8 cellular contexts compared by ENCODE assay signal in genomic region chrX:135345328-135345645, GRCh38. TPM values are rescaled to one million over a fixed set of nuclear protein-coding genes. Genes with fewer than 3 reads are reported as not detected.
DNase-seq lines count a peak whose midpoint lies in the region; ATAC-seq and TF ChIP-seq lines count a peak whose summit lies in the region.

No MANE protein-coding gene starts in this region.

- no peaks in the 10 kb centered on the region for H3K27me3 Mint-ChIP-seq in type B pancreatic cell

- H3K36me3 ChIP-seq in GM06990 (ENCODE audit: control insufficient read depth, insufficient read depth, low read length): no peaks in the 10 kb centered on the region; the same call in 1 of the 2 replicates

- H3K27ac Mint-ChIP-seq in type B pancreatic cell: no peak overlapping the region

- no peaks in the 10 kb centered on the region for H3K27me3 ChIP-seq in GM06990 (replicated peaks; ENCODE audit: control insufficient read depth, insufficient read depth, low read length)

- H3K36me3 Mint-ChIP-seq in type B pancreatic cell: peaks cover 2% of the 10 kb centered on the region

- H3K4me3 ChIP-seq in GM06990 (replicated peaks; ENCODE audit: low read depth, low read length): peak overlapping the region; percentile 69
- H3K4me3 ChIP-seq in coronary artery: peak overlapping the region; percentile 72

- TF ChIP-seq CTCF in GM06990 (IDR thresholded peaks at IDR 0.05; ENCODE audit: insufficient read depth, low read length, poor library complexity, severe bottlenecking) (no peak), coronary artery (IDR thresholded peaks at IDR 0.05) (no peak), type B pancreatic cell (conservative IDR thresholded peaks at IDR 0.05) (no peak)

- ATAC-seq in HG03432 (IDR thresholded peaks at IDR 0.05; ENCODE audit: unreplicated experiment): no peak
- ATAC-seq in HG02970 (IDR thresholded peaks at IDR 0.05; ENCODE audit: low FRiP score, unreplicated experiment): no peak

- H3K9me3 Mint-ChIP-seq in type B pancreatic cell: peaks cover 5% of the 10 kb centered on the region

- H3K27ac ChIP-seq in coronary artery: peak overlapping the region; percentile 83 to 96

- DNase-seq in GM06990 (ENCODE audit: extremely low read depth, insufficient read length) (no peak), NCI-H774 (lab: John Stamatoyannopoulos, UW) (peak; percentile 20), coronary artery (ENCODE audit: low spot score) (no peak), lung microvascular endothelial cell (ENCODE audit: low read depth in 2 of 2) (peak; percentile 60 to 75), type B pancreatic cell (ENCODE audit: extremely low spot score, unreplicated experiment) (no peak), NCI-H524 treated with DMSO at 0.1 percent for 48 hours (lab: John Stamatoyannopoulos, UW) (no peak)

- H3K4me1 Mint-ChIP-seq in type B pancreatic cell (ENCODE audit: unreplicated experiment): peaks cover 19% of the 10 kb centered on the region

- H3K4me3 Mint-ChIP-seq in type B pancreatic cell: peak overlapping the region; percentile 98

RNA-seq across cellular contexts. Expression of gene ZNF449, which starts 0.7 kb away (rescaled TPM):
- 5.9 and 10.3 TPM in 2 replicates for total RNA-seq in lung microvascular endothelial cell
- total RNA-seq in type B pancreatic cell (ENCODE audit: low replicate concordance): 4.3 and 7.1 TPM in 2 replicates

RNA-seq across cellular contexts. Expression of gene ZNF75D, which starts 1.4 kb away (rescaled TPM):
- 6.5 and 7.3 TPM in 2 replicates for total RNA-seq in lung microvascular endothelial cell
- total RNA-seq in type B pancreatic cell (ENCODE audit: low replicate concordance): 7.2 and 8.5 TPM in 2 replicates

RNA-seq across cellular contexts. Expression of gene ETDC, which starts 36.0 kb away (rescaled TPM):
- total RNA-seq in lung microvascular endothelial cell (not detected in 2 replicates), type B pancreatic cell (ENCODE audit: low replicate concordance) (not detected in 2 replicates)

Comparison
In these comparisons a context has a peak if more than half of its experiments do, and no peak if none do; other contexts are left out.
1. DNase-seq: peak in NCI-H774 (single experiment) and lung microvascular endothelial cell (2 of 2); none in GM06990 (single experiment), coronary artery (single experiment), type B pancreatic cell (single experiment) and NCI-H524 treated with DMSO at 0.1 percent for 48 hours (single experiment).